Comparison of ENCODE assay signal across 8 cellular contexts in the genomic region with DNA sequence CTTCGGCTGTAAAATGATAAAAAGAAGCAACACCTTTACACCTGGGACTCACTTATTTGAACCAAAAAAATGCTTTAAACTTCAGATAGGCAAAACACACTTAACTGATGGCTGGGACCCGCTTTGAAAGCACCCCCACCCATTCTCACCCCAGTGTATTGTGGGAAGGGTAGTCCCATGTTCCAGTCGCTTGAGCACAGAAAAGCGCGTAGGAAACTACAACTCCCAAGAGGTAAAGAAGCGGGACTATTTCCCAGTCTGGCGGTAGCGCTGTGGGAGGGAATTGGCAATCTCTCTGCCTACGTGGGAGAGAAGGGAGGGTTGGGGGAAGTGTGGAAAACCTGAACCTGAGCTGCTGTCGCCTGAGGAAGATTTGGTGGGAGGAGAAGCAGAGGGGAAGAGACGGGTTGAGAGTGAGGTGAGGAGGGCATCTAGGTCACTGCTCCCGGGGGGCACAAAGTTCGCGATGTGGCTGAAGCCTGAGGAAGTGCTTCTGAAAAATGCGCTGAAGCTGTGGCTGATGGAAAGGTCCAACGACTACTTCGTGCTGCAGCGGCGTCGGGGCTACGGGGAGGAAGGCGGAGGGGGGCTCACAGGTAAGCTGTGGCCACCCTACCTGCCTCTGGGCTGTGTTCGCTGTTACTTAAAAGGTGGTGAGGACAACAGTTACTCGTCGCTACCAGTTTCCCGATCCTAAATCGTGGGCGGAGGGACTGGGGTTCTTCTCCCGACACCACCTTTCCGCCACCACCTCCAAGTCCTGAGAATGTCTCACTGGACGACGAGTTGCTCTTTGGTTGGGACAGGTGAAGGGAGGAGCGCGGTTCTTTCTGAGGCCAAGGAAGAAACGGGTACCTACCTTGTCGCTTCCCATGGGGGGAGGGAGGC. TPM values are rescaled to one million over a fixed set of nuclear protein-coding genes. Genes with fewer than 3 reads are reported as not detected.
DNase-seq lines count a peak whose midpoint lies in the region; ATAC-seq, FAIRE-seq and TF ChIP-seq lines count a peak whose summit lies in the region.

TBC1D8B (plus strand) TSS at position 286 of the 888 bp plus-strand sequence; CDS start at position 467, 181 bp downstream.

- TF ChIP-seq POLR2A in GM18505 (IDR thresholded peaks at IDR 0.05; ENCODE audit: borderline replicate concordance, extremely low read depth, insufficient read depth, insufficient read length) (no peak), endothelial cell of umbilical vein (IDR thresholded peaks at IDR 0.05; ENCODE audit: low read depth, low read length) (peak; percentile 46)

- H4K20me1 ChIP-seq in endothelial cell of umbilical vein (replicated peaks; ENCODE audit: control insufficient read depth, extremely low read depth, insufficient read depth, low read length): no peaks in the 10 kb centered on the region

- H3K27me3 ChIP-seq in endothelial cell of umbilical vein (ENCODE audit: control insufficient read depth in 2 of 2, insufficient read depth in 2 of 2, low read length in 2 of 2): peaks cover 2 to 13% of the 10 kb centered on the region in 2 experiments

- no peak within 1 kb of the TSS for H3K27ac ChIP-seq in endothelial cell of umbilical vein (ENCODE audit: insufficient read depth, low read depth, low read length)

- H3K4me1 ChIP-seq in endothelial cell of umbilical vein (ENCODE audit: control insufficient read depth, extremely low read depth, insufficient read depth, low read length): no peaks in the 10 kb centered on the region

- H3K4me1 Mint-ChIP-seq in stimulated activated naive CD8-positive, alpha-beta T cell treated with anti-CD3 and anti-CD28 coated beads, Interleukin-15, Interleukin-2, amounts not matched to agents 100 ng/mL and 50 ng/mL, for 24 hours (ENCODE audit: low read depth): peaks cover 10% of the 10 kb centered on the region

- no peaks in the 10 kb centered on the region for H3K9me1 ChIP-seq in endothelial cell of umbilical vein (replicated peaks; ENCODE audit: control insufficient read depth, extremely low read depth, insufficient read depth, low read length)

- peak; percentile 90 for DNase-seq in NCI-H2081 treated with DMSO at 0.1 percent for 48 hours (lab: John Stamatoyannopoulos, UW)
- DNase-seq in activated CD4-positive, alpha-beta T cell treated with anti-CD3 and anti-CD28 coated beads for 48 hours: peak; percentile 38
- DNase-seq in endothelial cell of umbilical vein (ENCODE audit: low read depth, low spot score): peak; percentile 91
- peak; percentile 93 for DNase-seq in medulla oblongata (ENCODE audit: extremely low spot score)

- intact Hi-C loops in endothelial cell of umbilical vein (cut with micrococcal nuclease): no loop called here

- FAIRE-seq in A204.1 (lab: Jason Lieb, UNC): peak; percentile 27
- peak; percentile 90 for FAIRE-seq in endothelial cell of umbilical vein (lab: Jason Lieb, UNC)

- dilution Hi-C loops in endothelial cell of umbilical vein (cut with MboI; ENCODE audit: extremely low pct_ligation_motif_present, low sequenced_read_pairs): no loop called here

- H3K9me3 ChIP-seq in endothelial cell of umbilical vein (replicated peaks; ENCODE audit: control insufficient read depth, insufficient read depth, low read length): no peaks in the 10 kb centered on the region

- H3K4me3 ChIP-seq in endothelial cell of umbilical vein (replicated peaks in 1 of 3; ENCODE audit: insufficient read depth in 1 of 3, low read depth in 1 of 3, low read length in 3 of 3): peak within 1 kb of the TSS; percentile 81 to 96 (median 93)

- H3K27ac Mint-ChIP-seq in stimulated activated naive CD8-positive, alpha-beta T cell treated with anti-CD3 and anti-CD28 coated beads, Interleukin-15, Interleukin-2, amounts not matched to agents 100 ng/mL and 50 ng/mL, for 24 hours: peak within 1 kb of the TSS; percentile 82

- peak within 1 kb of the TSS; percentile 80 for H3K9ac ChIP-seq in endothelial cell of umbilical vein (replicated peaks; ENCODE audit: extremely low read depth, insufficient read depth, low read length)

- peaks cover 42% of the 10 kb centered on the region for H3K27me3 Mint-ChIP-seq in stimulated activated naive CD8-positive, alpha-beta T cell treated with anti-CD3 and anti-CD28 coated beads, Interleukin-15, Interleukin-2, amounts not matched to agents 100 ng/mL and 50 ng/mL, for 24 hours

- BruUV-seq in endothelial cell of umbilical vein (replicated peaks; lab: Mats Ljungman, UMichigan): TSS peak; percentile 23

- no peaks in the 10 kb centered on the region for H3K36me3 Mint-ChIP-seq in stimulated activated naive CD8-positive, alpha-beta T cell treated with anti-CD3 and anti-CD28 coated beads, Interleukin-15, Interleukin-2, amounts not matched to agents 100 ng/mL and 50 ng/mL, for 24 hours (ENCODE audit: low read depth)

- CTCF ChIA-PET in endothelial cell of umbilical vein (lab: Charles Lee): interaction anchor here (0.8 kb wide), 1 partner anchor 11 kb away, joined by 3 read pairs; no protein-coding TSS in a partner anchor

- no peaks in the 10 kb centered on the region for H3K79me2 ChIP-seq in endothelial cell of umbilical vein (ENCODE audit: control insufficient read depth, insufficient read depth, low read length)

- ATAC-seq in GM18505 (IDR thresholded peaks at IDR 0.05; ENCODE audit: unreplicated experiment): peak; percentile 96
- ATAC-seq in HG02884 (IDR thresholded peaks at IDR 0.05; ENCODE audit: unreplicated experiment): peak; percentile 97

- no peaks in the 10 kb centered on the region for H3K9me3 Mint-ChIP-seq in stimulated activated naive CD8-positive, alpha-beta T cell treated with anti-CD3 and anti-CD28 coated beads, Interleukin-15, Interleukin-2, amounts not matched to agents 100 ng/mL and 50 ng/mL, for 24 hours

- peak within 1 kb of the TSS; percentile 99 for H2AFZ ChIP-seq in endothelial cell of umbilical vein (ENCODE audit: low read depth, low read length)

- peak within 1 kb of the TSS; percentile 88 for H3K4me3 Mint-ChIP-seq in stimulated activated naive CD8-positive, alpha-beta T cell treated with anti-CD3 and anti-CD28 coated beads, Interleukin-15, Interleukin-2, amounts not matched to agents 100 ng/mL and 50 ng/mL, for 24 hours

- H3K36me3 ChIP-seq in endothelial cell of umbilical vein (ENCODE audit: control insufficient read depth in 2 of 2, extremely low read depth in 1 of 2, insufficient read depth in 2 of 2, low read length in 2 of 2): no peaks in the 10 kb centered on the region

- peak within 1 kb of the TSS; percentile 83 for H3K4me2 ChIP-seq in endothelial cell of umbilical vein (ENCODE audit: insufficient read depth, low read length)

- TF ChIP-seq CTCF in endothelial cell of umbilical vein (IDR thresholded peaks at IDR 0.05; ENCODE audit: extremely low read depth in 1 of 2, insufficient read depth in 1 of 2, low read depth in 1 of 2, low read length in 2 of 2): no peak

- POLR2A ChIA-PET in endothelial cell of umbilical vein (lab: Charles Lee): no interaction called here

TF ChIP-seq in endothelial cell of umbilical vein, 7 proteins besides CTCF, POLR2A, EP300 and RAD21:
- no peak for TF ChIP-seq MAX (IDR thresholded peaks at IDR 0.05; ENCODE audit: insufficient read depth, insufficient read length)
- no peak for TF ChIP-seq GATA2 (IDR thresholded peaks at IDR 0.05; ENCODE audit: insufficient read depth, insufficient read length, low read depth, low read length)
- TF ChIP-seq MYC (IDR thresholded peaks at IDR 0.05; ENCODE audit: low read depth, low read length): no peak
- no peak for TF ChIP-seq JUN (IDR thresholded peaks at IDR 0.05; ENCODE audit: borderline replicate concordance, insufficient read depth, insufficient read length, low read depth)
- TF ChIP-seq EZH2 (IDR thresholded peaks at IDR 0.05; ENCODE audit: borderline replicate concordance, low read depth, low read length, severe bottlenecking): no peak
- TF ChIP-seq POLR2AphosphoS5 (IDR thresholded peaks at IDR 0.05; ENCODE audit: insufficient read depth, low read depth, low read length): no peak
- TF ChIP-seq FOS (IDR thresholded peaks at IDR 0.05; ENCODE audit: borderline replicate concordance, insufficient read depth, low read length): no peak
TF ChIP-seq in endothelial cell of umbilical vein: peak in this region for 0.

RNA-seq across cellular contexts. Expression of gene TBC1D8B, which starts in this region (rescaled TPM):
- total RNA-seq in endothelial cell of umbilical vein: 3.9 and 6.6 TPM in 2 replicates
- polyA plus RNA-seq in endothelial cell of umbilical vein: 1.4 TPM in 2 replicates
- 1.7 and 2.2 TPM in 2 replicates for polyA plus RNA-seq in endothelial cell of umbilical vein (2011; cell fraction: cytosol; rRNA removed)
- 2.9 and 3.6 TPM in 2 replicates for polyA plus RNA-seq in endothelial cell of umbilical vein (2011; cell fraction: nucleus; rRNA removed)
- polyA plus RNA-seq in endothelial cell of umbilical vein (2012): 4.6 and 6.8 TPM in 2 replicates
- polyA minus RNA-seq in endothelial cell of umbilical vein: 2.7 and 3.4 TPM in 2 replicates
- polyA minus RNA-seq in endothelial cell of umbilical vein (2011; cell fraction: cytosol; rRNA and poly(A)+ RNA removed): 0.51 TPM
- polyA minus RNA-seq in endothelial cell of umbilical vein (2011; cell fraction: nucleus; rRNA and poly(A)+ RNA removed): 3.8 and 3.9 TPM in 2 replicates

Comparison
In these comparisons a context has a peak if more than half of its experiments do, and no peak if none do; other contexts are left out.
1. DNase-seq: peak in every context shown above with its lines; median percentile 93 in medulla oblongata; 91 in endothelial cell of umbilical vein; 90 in NCI-H2081 treated with DMSO at 0.1 percent for 48 hours; 38 in activated CD4-positive, alpha-beta T cell treated with anti-CD3 and anti-CD28 coated beads for 48 hours.